ENCODE assay signal across 37 cellular contexts in the genomic region with DNA sequence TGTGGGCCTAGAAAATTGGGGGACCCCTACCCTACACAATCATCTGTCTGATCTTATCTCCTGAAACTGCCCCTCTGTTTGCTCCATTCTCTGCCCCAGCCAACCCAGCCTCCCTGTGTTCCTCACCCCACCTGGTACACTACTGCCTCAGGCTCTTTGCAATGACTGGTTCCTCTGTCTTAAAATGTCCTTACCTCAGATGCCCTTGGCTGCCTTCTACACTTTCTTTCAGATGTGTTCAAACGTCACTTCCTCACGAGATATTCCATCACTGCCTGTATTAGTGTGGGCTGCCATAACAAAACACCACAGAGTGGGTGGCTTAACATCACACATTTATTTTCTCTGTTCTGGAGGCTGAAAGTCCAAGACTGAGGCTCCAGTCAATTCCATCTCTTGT. TPM values are rescaled to one million over a fixed set of nuclear protein-coding genes. Genes with fewer than 3 reads are reported as not detected.
"Had no signal": no experiment of that assay in that cellular context is flagged by ENCODE, and none has a peak within 500 bp of the region (broad histone marks: within the 10 kb centered on the region; RNA-seq: fewer than 3 reads in every experiment).

No MANE protein-coding gene starts in this region.

- H3K4me3 ChIP-seq: adrenal gland, body of pancreas, breast epithelium had no signal

- ATAC-seq: activated CD8-positive, alpha-beta T cell treated with anti-CD3 and anti-CD28 coated beads for 36 hours; activated naive CD4-positive, alpha-beta T cell treated with anti-CD3 and anti-CD28 coated beads, Interleukin-2, amount 50 U/mL, for 72 hours; activated T-cell treated with anti-CD3 and anti-CD28 coated beads, Interleukin-2, amount 50 U/mL, for 4 hours; activated T-cell treated with anti-CD3 and anti-CD28 coated beads, Interleukin-2, amount 50 U/mL, for 72 hours; activated T-helper 17 cell treated with anti-CD3 and anti-CD28 coated beads, Interleukin-2, amount 50 U/mL, for 72 hours; body of pancreas had no signal

- H3K36me3 ChIP-seq: breast epithelium had no signal

- H3K27me3 ChIP-seq: adrenal gland, body of pancreas, brain microvascular endothelial cell, breast epithelium had no signal

- DNase-seq: activated B cell treated with CpG ODN at 0.5 μM for 24 hours; activated CD4-positive, alpha-beta memory T cell treated with anti-CD3 and anti-CD28 coated beads for 36 hours; activated CD4-positive, alpha-beta T cell treated with anti-CD3 and anti-CD28 coated beads, Interleukin-2, amount 10 ng/mL, durations not matched to agents 24 days and 14 days; activated CD4-positive, alpha-beta T cell treated with anti-CD3 and anti-CD28 coated beads, Interleukin-2, amount 50 U/mL, for 1 hour; activated CD4-positive, alpha-beta T cell treated with anti-CD3 and anti-CD28 coated beads, Interleukin-2, amount 50 U/mL, for 4 hours; activated CD4-positive, CD25-positive, alpha-beta regulatory T cell treated with anti-CD3 and anti-CD28 coated beads, Interleukin-2, amount 50 U/mL, for 72 hours; activated CD8-positive, alpha-beta memory T cell treated with anti-CD3 and anti-CD28 coated beads, Interleukin-2, amount 50 U/mL, for 4 hours; activated CD8-positive, alpha-beta T cell treated with anti-CD3 and anti-CD28 coated beads for 36 hours; activated effector memory CD4-positive, alpha-beta T cell treated with anti-CD3 and anti-CD28 coated beads, Interleukin-2, amount 50 U/mL, for 16 hours; activated gamma-delta T cell treated with Interleukin-2 at 50 U/mL for 16 hours; activated naive CD4-positive, alpha-beta T cell; activated naive CD4-positive, alpha-beta T cell treated with anti-CD3 and anti-CD28 coated beads for 36 hours; activated naive CD4-positive, alpha-beta T cell treated with anti-CD3 and anti-CD28 coated beads, Interleukin-2, amount 50 U/mL, for 16 hours; activated naive CD8-positive, alpha-beta T cell treated with anti-CD3 and anti-CD28 coated beads for 36 hours; activated T-cell treated with anti-CD3 and anti-CD28 coated beads for 4 hours; activated T-cell treated with anti-CD3 and anti-CD28 coated beads, Interleukin-2, amount 50 U/mL, for 1 hour; activated T-cell treated with anti-CD3 and anti-CD28 coated beads, Interleukin-2, amount 50 U/mL, for 4 hours; activated T-cell treated with anti-CD3 and anti-CD28 coated beads, Interleukin-2, amount 50 U/mL, for 72 hours; amniotic stem cell; aorta; body of pancreas; brain microvascular endothelial cell; central memory CD4-positive, alpha-beta T cell; T-helper 1 cell; T-helper 2 cell; T-helper 9 cell had no signal

- H3K4me1 ChIP-seq: adrenal gland, body of pancreas, breast epithelium had no signal

- FAIRE-seq: astrocyte, TTC549 had no signal

- H3K9me3 ChIP-seq: adrenal gland had no signal

- H3K27ac ChIP-seq: adrenal gland, body of pancreas, brain microvascular endothelial cell, breast epithelium, VCaP had no signal

RNA-seq across cellular contexts. Expression of gene CLRN2, which starts 32.2 kb away (rescaled TPM):
- total RNA-seq: activated B cell treated with CpG ODN at 0.5 μM for 24 hours; activated CD4-positive, alpha-beta memory T cell treated with anti-CD3 and anti-CD28 coated beads for 36 hours; activated CD4-positive, alpha-beta T cell treated with anti-CD3 and anti-CD28 coated beads, Interleukin-2, amount 10 ng/mL, durations not matched to agents 24 days and 14 days; activated CD8-positive, alpha-beta memory T cell treated with anti-CD3 and anti-CD28 coated beads for 36 hours; activated CD8-positive, alpha-beta T cell treated with anti-CD3 and anti-CD28 coated beads for 36 hours; activated naive CD4-positive, alpha-beta T cell treated with anti-CD3 and anti-CD28 coated beads for 36 hours; activated naive CD4-positive, alpha-beta T cell treated with anti-CD3 and anti-CD28 coated beads, Interleukin-2, amount 50 U/mL, for 72 hours; activated naive CD8-positive, alpha-beta T cell treated with anti-CD3 and anti-CD28 coated beads for 36 hours; activated T-cell treated with anti-CD3 and anti-CD28 coated beads, Interleukin-2, amount 50 U/mL, for 4 hours; activated T-cell treated with anti-CD3 and anti-CD28 coated beads, Interleukin-2, amount 50 U/mL, for 72 hours; activated T-helper 1 cell treated with anti-CD3 and anti-CD28 coated beads, Interleukin-12 subunit alpha, Interleukin-12 subunit beta, Interleukin-2, Interleukin-4 antibody, amounts not matched to agents 30 ng/mL and 10 ng/mL and 1 ng/mL, durations not matched to agents 14 hours and 24 hours and 36 hours; activated T-helper 17 cell treated with anti-CD3 and anti-CD28 coated beads, Interleukin-2, amount 50 U/mL, for 72 hours; adrenal gland; aorta; astrocyte; body of pancreas; breast epithelium; cardiac septum; cerebellum had no signal
- polyA plus RNA-seq: adrenal gland, aorta had no signal
